In genomic region chr15:70094690-70095311, GRCh38 we compare ENCODE assay signal across 8 cellular contexts. TPM values are rescaled to one million over a fixed set of nuclear protein-coding genes. Genes with fewer than 3 reads are reported as not detected.
DNase-seq lines count a peak whose midpoint lies in the region; ATAC-seq, FAIRE-seq and TF ChIP-seq lines count a peak whose summit lies in the region.

No MANE protein-coding gene starts in this region.

- intact Hi-C loops in esophagus squamous epithelium (cut with DNase I): no loop called here

- DNase-seq in NCI-H1105 treated with DMSO at 0.1 percent for 48 hours (lab: John Stamatoyannopoulos, UW): peak; percentile 30
- no peak for DNase-seq in NCI-H1105 (lab: John Stamatoyannopoulos, UW)
- peak in 1 of 2 experiments; percentile 13 for DNase-seq in SJSA1 (ENCODE audit: low read depth in 1 of 2, low spot score in 2 of 2)
- DNase-seq in esophagus squamous epithelium (lab: John Stamatoyannopoulos, UW): no peak
- no peak for DNase-seq in urothelium cell line (ENCODE audit: low spot score)

- ATAC-seq in GM21529 (IDR thresholded peaks at IDR 0.05; ENCODE audit: unreplicated experiment) (no peak), GM21423 (IDR thresholded peaks at IDR 0.05; ENCODE audit: unreplicated experiment) (no peak)

- peak overlapping the region; percentile 5 for H3K9ac ChIP-seq in rectal smooth muscle tissue (ENCODE audit: low read length)

- 55 to 71% methylated on average over 5 to 7 of the region's 8 CpGs for WGBS in esophagus squamous epithelium, 2 donors

- no peak for TF ChIP-seq CTCF in esophagus squamous epithelium (IDR thresholded peaks at IDR 0.05)

- no peak for FAIRE-seq in urothelium cell line (lab: Jason Lieb, UNC)

- H3K4me1 ChIP-seq in SJSA1 (replicated peaks): peaks cover 28% of the 10 kb centered on the region
- H3K4me1 ChIP-seq in esophagus squamous epithelium: peaks cover 27 to 80% (median 56%) of the 10 kb centered on the region in 3 donors
- peaks cover 26% of the 10 kb centered on the region for H3K4me1 ChIP-seq in rectal smooth muscle tissue (ENCODE audit: control insufficient read depth, insufficient read depth, low read length)

- H3K27ac ChIP-seq in SJSA1: no peak overlapping the region
- H3K27ac ChIP-seq in esophagus squamous epithelium: peak overlapping the region; percentile 94 to 97 (median 96)
- peak overlapping the region; percentile 51 for H3K27ac ChIP-seq in rectal smooth muscle tissue (ENCODE audit: low read depth, low read length)

- H3K9me3 ChIP-seq in SJSA1 (replicated peaks) (no peaks in the 10 kb centered on the region), esophagus squamous epithelium (no peaks in the 10 kb centered on the region)

- H3K4me3 ChIP-seq in SJSA1: peak overlapping the region; percentile 94
- peak overlapping the region; percentile 84 to 95 (median 90) for H3K4me3 ChIP-seq in esophagus squamous epithelium
- peak overlapping the region; percentile 98 for H3K4me3 ChIP-seq in rectal smooth muscle tissue (ENCODE audit: low read length)

- TF ChIP-seq POLR2A in esophagus squamous epithelium (IDR thresholded peaks at IDR 0.05): no peak

- no peaks in the 10 kb centered on the region for H3K27me3 ChIP-seq in SJSA1 (replicated peaks)
- H3K27me3 ChIP-seq in esophagus squamous epithelium: no peaks in the 10 kb centered on the region
- H3K27me3 ChIP-seq in rectal smooth muscle tissue (ENCODE audit: control insufficient read depth, insufficient read depth, low read length): no peaks in the 10 kb centered on the region

- peaks cover 64% of the 10 kb centered on the region for H3K36me3 ChIP-seq in SJSA1
- peaks cover 0 to 29% (median 10%) of the 10 kb centered on the region in 3 donors for H3K36me3 ChIP-seq in esophagus squamous epithelium
- H3K36me3 ChIP-seq in rectal smooth muscle tissue (ENCODE audit: control insufficient read depth, insufficient read depth, low read length): no peaks in the 10 kb centered on the region

RNA-seq across cellular contexts. Expression of gene TLE3, which starts 2.9 kb away (rescaled TPM):
- 35.2 and 36.0 TPM in 2 replicates for total RNA-seq in SJSA1 (2014; rRNA removed; shearing (Covaris generic))
- 100 to 1,000 TPM in 1 of 4 donors, 10 to 100 TPM in 3; 49.6 to 133 (median 64.4) TPM for total RNA-seq in esophagus squamous epithelium
